ENCODE assay signal across 14 cellular contexts in genomic region chr12:92471551-92471950, GRCh38.
DNase-seq lines count a peak whose midpoint lies in the region; ATAC-seq, FAIRE-seq and TF ChIP-seq lines count a peak whose summit lies in the region.
"Had no signal": no experiment of that assay in that cellular context is flagged by ENCODE, and none has a peak within 500 bp of the region (broad histone marks: within the 10 kb centered on the region; RNA-seq: fewer than 3 reads in every experiment).

No MANE protein-coding gene starts in this region.

- H3K36me3 ChIP-seq in GM06990 (ENCODE audit: control insufficient read depth, insufficient read depth, low read length) (no peaks in the 10 kb centered on the region), breast epithelium (no peaks in the 10 kb centered on the region), kidney (ENCODE audit: control insufficient read depth in 1 of 2, insufficient read depth in 2 of 2, low read length in 2 of 2) (no peaks in the 10 kb centered on the region)
- H3K36me3 ChIP-seq: thoracic aorta had no signal

- no peak for TF ChIP-seq POLR2A in breast epithelium (IDR thresholded peaks at IDR 0.05)

- H3K36me3 Mint-ChIP-seq in activated CD4-positive, alpha-beta memory T cell treated with anti-CD3 and anti-CD28 coated beads for 36 hours: no peaks in the 10 kb centered on the region

- H3K27ac Mint-ChIP-seq in activated CD4-positive, alpha-beta memory T cell treated with anti-CD3 and anti-CD28 coated beads for 36 hours: no peak overlapping the region

- no peak overlapping the region for H3K27ac ChIP-seq in breast epithelium
- H3K27ac ChIP-seq in kidney (ENCODE audit: low read depth in 2 of 2, low read length in 2 of 2): no peak overlapping the region
- H3K27ac ChIP-seq: thoracic aorta had no signal

- CTCF ChIA-PET in activated CD4-positive, alpha-beta memory T cell treated with anti-CD3 and anti-CD28 coated beads for 36 hours (lab: Charles Lee): no interaction called here

- H3K9ac ChIP-seq in kidney (ENCODE audit: low read length in 2 of 2): no peak overlapping the region

- H3K4me3 ChIP-seq in GM06990 (replicated peaks; ENCODE audit: low read depth, low read length): no peak overlapping the region
- H3K4me3 ChIP-seq in breast epithelium: no peak overlapping the region
- H3K4me3 ChIP-seq in kidney (ENCODE audit: low read length in 2 of 2): no peak overlapping the region
- H3K4me3 ChIP-seq: thoracic aorta had no signal

- H3K4me1 Mint-ChIP-seq in activated CD4-positive, alpha-beta memory T cell treated with anti-CD3 and anti-CD28 coated beads for 36 hours (ENCODE audit: low read depth): peaks cover 38% of the 10 kb centered on the region

- ATAC-seq in GM19324 (IDR thresholded peaks at IDR 0.05; ENCODE audit: low FRiP score, unreplicated experiment) (peak; percentile 37), HG02678 (IDR thresholded peaks at IDR 0.05; ENCODE audit: unreplicated experiment) (peak; percentile 44), HG03520 (IDR thresholded peaks at IDR 0.05; ENCODE audit: unreplicated experiment) (peak; percentile 57), SK-N-SH treated with all-trans-retinoic acid at 6 μM for 48 hours (no peak)
- ATAC-seq: HCT116 had no signal

- no peaks in the 10 kb centered on the region for H3K4me1 ChIP-seq in breast epithelium
- H3K4me1 ChIP-seq in kidney (ENCODE audit: control insufficient read depth in 1 of 2, insufficient read depth in 1 of 2, low read depth in 1 of 2, low read length in 2 of 2): no peaks in the 10 kb centered on the region

- FAIRE-seq in kidney (lab: Jason Lieb, UNC): no peak
- FAIRE-seq: G401.6 had no signal

- no peak for TF ChIP-seq CTCF in GM06990 (IDR thresholded peaks at IDR 0.05; ENCODE audit: insufficient read depth, low read length, poor library complexity, severe bottlenecking)
- no peak for TF ChIP-seq CTCF in breast epithelium (IDR thresholded peaks at IDR 0.05)
- TF ChIP-seq CTCF in kidney (IDR thresholded peaks at IDR 0.05; ENCODE audit: borderline replicate concordance, extremely low read depth, insufficient read depth): no peak

- no peak overlapping the region for H3K4me3 Mint-ChIP-seq in activated CD4-positive, alpha-beta memory T cell treated with anti-CD3 and anti-CD28 coated beads for 36 hours

- POLR2A ChIA-PET in activated CD4-positive, alpha-beta memory T cell treated with anti-CD3 and anti-CD28 coated beads for 36 hours (lab: Charles Lee): no interaction called here

- intact Hi-C loops in breast epithelium (cut with DNase I; ENCODE audit: low total_unique reads): no loop called here
- intact Hi-C loops in kidney (cut with DNase I): no loop called here
- intact Hi-C loops in activated CD4-positive, alpha-beta memory T cell treated with anti-CD3 and anti-CD28 coated beads for 36 hours (cut with micrococcal nuclease): loop anchor here (2.0 to 5.0 kb wide), 3 partner anchors 109 to 594 kb away; partner anchors contain the start of gene BTG1

- DNase-seq in GM06990 (ENCODE audit: extremely low read depth, insufficient read length) (peak; percentile 80), breast epithelium (ENCODE audit: low spot score in 2 of 2) (no peak), kidney (no peak)
- DNase-seq in activated CD4-positive, alpha-beta memory T cell treated with anti-CD3 and anti-CD28 coated beads for 36 hours: no peak
- DNase-seq: activated CD4-positive, alpha-beta T cell treated with anti-CD3 and anti-CD28 coated beads for 48 hours; activated naive CD4-positive, alpha-beta T cell treated with anti-CD3 and anti-CD28 coated beads, Interleukin-2, amount 50 U/mL, for 16 hours; NCI-H2227 treated with DMSO at 0.1 percent for 48 hours had no signal

- H3K9me3 ChIP-seq in breast epithelium: no peaks in the 10 kb centered on the region
- H3K9me3 ChIP-seq in kidney (ENCODE audit: control insufficient read depth in 1 of 2, low read length in 2 of 2): no peaks in the 10 kb centered on the region
- H3K9me3 ChIP-seq: thoracic aorta had no signal

- H3K27me3 ChIP-seq in GM06990 (replicated peaks; ENCODE audit: control insufficient read depth, insufficient read depth, low read length): no peaks in the 10 kb centered on the region
- no peaks in the 10 kb centered on the region for H3K27me3 ChIP-seq in breast epithelium

- H3K9me3 Mint-ChIP-seq in activated CD4-positive, alpha-beta memory T cell treated with anti-CD3 and anti-CD28 coated beads for 36 hours: no peaks in the 10 kb centered on the region

- H3K27me3 Mint-ChIP-seq in activated CD4-positive, alpha-beta memory T cell treated with anti-CD3 and anti-CD28 coated beads for 36 hours: no peaks in the 10 kb centered on the region

TF ChIP-seq in SK-N-SH treated with all-trans-retinoic acid at 6 μM for 48 hours, 23 proteins besides CTCF, POLR2A, EP300 and RAD21:
- no peak for TF ChIP-seq ISL1 (CRISPR knock-in tag; IDR thresholded peaks at IDR 0.05)
- no peak for TF ChIP-seq ZNF70 (CRISPR knock-in tag; IDR thresholded peaks at IDR 0.05)
- TF ChIP-seq ZFP30 (CRISPR knock-in tag; IDR thresholded peaks at IDR 0.05): no peak
- TF ChIP-seq ZNF8 (CRISPR knock-in tag; IDR thresholded peaks at IDR 0.05): no peak
- no peak for TF ChIP-seq GLIS3 (CRISPR knock-in tag; IDR thresholded peaks at IDR 0.05)
- TF ChIP-seq SNAI2 (CRISPR knock-in tag; IDR thresholded peaks at IDR 0.05): no peak
- no peak for TF ChIP-seq ZFP3 (CRISPR knock-in tag; IDR thresholded peaks at IDR 0.05)
- no peak for TF ChIP-seq BACH2 (CRISPR knock-in tag; IDR thresholded peaks at IDR 0.05; ENCODE audit: borderline replicate concordance)
- no peak for TF ChIP-seq ZNF565 (CRISPR knock-in tag; conservative IDR thresholded peaks at IDR 0.05; ENCODE audit: low read depth)
- no peak for TF ChIP-seq CREB5 (CRISPR knock-in tag; IDR thresholded peaks at IDR 0.05; ENCODE audit: low read depth)
- TF ChIP-seq ZC3H10 (CRISPR knock-in tag; IDR thresholded peaks at IDR 0.05): no peak
- no peak for TF ChIP-seq TSHZ2 (CRISPR knock-in tag; IDR thresholded peaks at IDR 0.05)
- no peak for TF ChIP-seq CSDC2 (CRISPR knock-in tag; IDR thresholded peaks at IDR 0.05)
- TF ChIP-seq RARB (CRISPR knock-in tag; IDR thresholded peaks at IDR 0.05): no peak
- no peak for TF ChIP-seq ESRRG (CRISPR knock-in tag; IDR thresholded peaks at IDR 0.05)
- no peak for TF ChIP-seq PPARA (CRISPR knock-in tag; IDR thresholded peaks at IDR 0.05; ENCODE audit: borderline replicate concordance)
- TF ChIP-seq PATZ1 (CRISPR knock-in tag; IDR thresholded peaks at IDR 0.05; ENCODE audit: borderline replicate concordance): no peak
- no peak for TF ChIP-seq OSR1 (CRISPR knock-in tag; IDR thresholded peaks at IDR 0.05)
- no peak for TF ChIP-seq TCF4 (CRISPR knock-in tag; IDR thresholded peaks at IDR 0.05; ENCODE audit: borderline replicate concordance)
- no peak for TF ChIP-seq TOX (CRISPR knock-in tag; IDR thresholded peaks at IDR 0.05; ENCODE audit: borderline replicate concordance)
